ENCODE assay signal across 28 cellular contexts in genomic region chr1:32889731-32890278, GRCh38. TPM values are rescaled to one million over a fixed set of nuclear protein-coding genes. Genes with fewer than 3 reads are reported as not detected.
"Had no signal": no experiment of that assay in that cellular context is flagged by ENCODE, and none has a peak within 500 bp of the region (broad histone marks: within the 10 kb centered on the region; RNA-seq: fewer than 3 reads in every experiment).

No MANE protein-coding gene starts in this region.

- DNase-seq: activated B cell treated with CpG ODN at 0.5 μM for 24 hours; activated CD4-positive, alpha-beta T cell treated with anti-CD3 and anti-CD28 coated beads for 1 hour; activated CD4-positive, alpha-beta T cell treated with anti-CD3 and anti-CD28 coated beads, Interleukin-2, amount 10 ng/mL, durations not matched to agents 24 days and 14 days; activated CD4-positive, alpha-beta T cell treated with anti-CD3 and anti-CD28 coated beads, Interleukin-2, amount 50 U/mL, for 48 hours; activated CD8-positive, alpha-beta memory T cell treated with anti-CD3 and anti-CD28 coated beads, Interleukin-2, amount 10 ng/mL, durations not matched to agents 7 days and 5 days; activated gamma-delta T cell treated with Interleukin-2 at 50 U/mL for 16 hours; activated naive CD4-positive, alpha-beta T cell treated with anti-CD3 and anti-CD28 coated beads, Interleukin-2, amount 10 ng/mL, durations not matched to agents 7 days and 5 days; activated naive CD8-positive, alpha-beta T cell treated with anti-CD3 and anti-CD28 coated beads for 36 hours; activated T-cell treated with anti-CD3 and anti-CD28 coated beads, Interleukin-2, amount 50 U/mL, for 24 hours; anterior cingulate cortex; IMR-90; KG1; NCI-H1092; NCI-H1417; NCI-H1930; NCI-H2171; NCI-H446 treated with DMSO at 0.1 percent for 48 hours; NCI-H526; NCI-H774; NK-92 treated with Interleukin-12 subunit alpha and Interleukin-12 subunit beta, amount 100 ng/mL, for 24 hours; OCI-M1; SHP77; T-helper 17 cell; T-helper 9 cell had no signal

- H3K9me3 ChIP-seq: breast epithelium had no signal

- H3K27ac ChIP-seq: breast epithelium, RWPE1, SJSA1 had no signal

- H3K36me3 ChIP-seq: breast epithelium, SJSA1 had no signal

- H3K4me3 ChIP-seq: breast epithelium, SJSA1 had no signal

RNA-seq across cellular contexts. Expression of gene HPCA, which starts 3.5 kb away (rescaled TPM):
- total RNA-seq: activated B cell treated with CpG ODN at 0.5 μM for 24 hours; activated CD4-positive, alpha-beta T cell treated with anti-CD3 and anti-CD28 coated beads, Interleukin-2, amount 10 ng/mL, durations not matched to agents 24 days and 14 days; IMR-90; LHCN-M2; SJSA1; T-helper 17 cell had no signal

RNA-seq across cellular contexts. Expression of gene TMEM54, which starts 11.4 kb away (rescaled TPM):
- total RNA-seq: activated CD8-positive, alpha-beta memory T cell treated with anti-CD3 and anti-CD28 coated beads, Interleukin-2, amount 10 ng/mL, durations not matched to agents 7 days and 5 days; T-helper 17 cell had no signal

RNA-seq across cellular contexts. Expression of gene FNDC5, which starts 19.1 kb away (rescaled TPM):
- total RNA-seq: activated CD4-positive, alpha-beta T cell treated with anti-CD3 and anti-CD28 coated beads, Interleukin-2, amount 10 ng/mL, durations not matched to agents 24 days and 14 days; activated CD8-positive, alpha-beta memory T cell treated with anti-CD3 and anti-CD28 coated beads, Interleukin-2, amount 10 ng/mL, durations not matched to agents 7 days and 5 days; activated naive CD8-positive, alpha-beta T cell treated with anti-CD3 and anti-CD28 coated beads for 36 hours; T-helper 17 cell had no signal
